Comparison of ENCODE assay signal across 8 cellular contexts in the genomic region with DNA sequence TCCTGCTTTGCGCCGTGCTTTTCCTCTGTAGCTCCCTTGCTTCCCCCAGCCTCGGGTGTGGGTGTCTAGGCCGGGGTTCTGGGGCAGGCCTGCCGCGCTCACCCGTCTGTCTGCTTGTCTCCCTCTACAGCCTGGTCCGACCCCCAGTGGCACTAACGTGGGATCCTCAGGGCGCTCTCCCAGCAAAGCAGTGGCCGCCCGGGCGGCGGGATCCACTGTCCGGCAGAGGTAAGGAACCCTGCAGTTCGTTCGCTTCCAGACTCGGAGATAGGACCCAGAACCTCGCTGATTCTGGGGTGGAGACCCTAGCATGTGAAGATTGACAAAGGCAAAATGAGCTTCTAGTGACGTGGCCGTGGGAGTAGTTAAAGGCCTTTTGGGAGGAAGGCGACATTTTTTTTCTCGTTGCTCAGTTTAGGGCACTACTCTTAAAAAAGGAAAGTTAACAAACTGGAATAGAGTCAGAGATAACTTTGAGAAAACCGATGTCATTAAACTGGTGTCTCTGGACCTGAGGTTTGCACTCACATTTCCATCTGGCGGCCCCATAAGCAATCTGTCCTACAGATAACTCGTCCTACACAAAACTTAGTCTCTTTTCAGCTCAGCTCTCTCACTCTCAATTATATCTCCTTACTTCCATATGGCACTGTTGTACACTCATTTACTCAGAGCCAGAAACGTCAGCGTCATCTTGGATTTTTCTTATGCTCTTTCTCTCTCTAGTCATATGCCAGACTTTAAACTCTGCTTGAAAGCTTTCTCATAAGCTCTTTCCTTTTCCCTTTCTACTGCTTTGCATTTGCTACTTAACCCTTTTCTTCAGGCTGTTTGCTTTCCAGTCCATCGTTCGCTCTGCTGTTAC. TPM values are rescaled to one million over a fixed set of nuclear protein-coding genes. Genes with fewer than 3 reads are reported as not detected.
DNase-seq lines count a peak whose midpoint lies in the region; ATAC-seq lines count a peak whose summit lies in the region.

No MANE protein-coding gene starts in this region.

- peak overlapping the region; percentile 96 for H3K27ac ChIP-seq in skeletal muscle tissue (ENCODE audit: low read depth, low read length)

- H3K4me3 ChIP-seq in skeletal muscle tissue (ENCODE audit: low read length in 3 of 3), result peak overlapping the region; percentile 93 to 97 (median 94)

- H3K27me3 ChIP-seq in skeletal muscle tissue (ENCODE audit: control insufficient read depth in 3 of 3, insufficient read depth in 3 of 3, low read length in 3 of 3), result no peaks in the 10 kb centered on the region

- DNase-seq in NCI-H82 (lab: John Stamatoyannopoulos, UW), result peak; percentile 14
- no peak for DNase-seq in NCI-H82 treated with DMSO at 0.1 percent for 48 hours (lab: John Stamatoyannopoulos, UW; ENCODE audit: unreplicated experiment)
- DNase-seq in activated CD4-positive, alpha-beta memory T cell treated with anti-CD3 and anti-CD28 coated beads, Interleukin-2, amount 10 ng/mL, durations not matched to agents 7 days and 5 days, result no peak
- DNase-seq in left ventricle myocardium superior, result no peak
- DNase-seq in SHP77 treated with DMSO at 0.1 percent for 48 hours (lab: John Stamatoyannopoulos, UW), result no peak
- DNase-seq in OCI-M2 (lab: John Stamatoyannopoulos, UW; ENCODE audit: unreplicated experiment), result no peak

- intact Hi-C loops in left ventricle myocardium superior (cut with micrococcal nuclease), result no loop called here

- H3K27ac Mint-ChIP-seq in activated CD4-positive, alpha-beta memory T cell treated with anti-CD3 and anti-CD28 coated beads, Interleukin-2, amount 10 ng/mL, durations not matched to agents 7 days and 5 days, result peak overlapping the region; percentile 97

- no peaks in the 10 kb centered on the region for H3K27me3 Mint-ChIP-seq in activated CD4-positive, alpha-beta memory T cell treated with anti-CD3 and anti-CD28 coated beads, Interleukin-2, amount 10 ng/mL, durations not matched to agents 7 days and 5 days

- H3K9me3 ChIP-seq in skeletal muscle tissue (ENCODE audit: control insufficient read depth in 3 of 3, low read length in 3 of 3), result no peaks in the 10 kb centered on the region

- ATAC-seq in HG02981 (IDR thresholded peaks at IDR 0.05; ENCODE audit: unreplicated experiment) (peak; percentile 13), left ventricle myocardium superior (peak; percentile 31)

- peaks cover 10 to 19% (median 11%) of the 10 kb centered on the region in 3 donors for H3K36me3 ChIP-seq in skeletal muscle tissue (ENCODE audit: control insufficient read depth in 3 of 3, insufficient read depth in 3 of 3, low read length in 3 of 3)

- no peaks in the 10 kb centered on the region for H3K9me3 Mint-ChIP-seq in activated CD4-positive, alpha-beta memory T cell treated with anti-CD3 and anti-CD28 coated beads, Interleukin-2, amount 10 ng/mL, durations not matched to agents 7 days and 5 days

- peaks cover 35 to 56% (median 51%) of the 10 kb centered on the region in 3 donors for H3K4me1 ChIP-seq in skeletal muscle tissue (ENCODE audit: control insufficient read depth in 3 of 3, insufficient read depth in 3 of 3, low read length in 3 of 3)

- POLR2A ChIA-PET in activated CD4-positive, alpha-beta memory T cell treated with anti-CD3 and anti-CD28 coated beads, Interleukin-2, amount 10 ng/mL, durations not matched to agents 7 days and 5 days (lab: Charles Lee), result interaction anchor here (0.6 to 3.0 kb wide), 23 partner anchors 10 to 1239 kb away, joined by 3 to 47 read pairs (median 5); a partner anchor contains a TSS

- H3K36me3 Mint-ChIP-seq in activated CD4-positive, alpha-beta memory T cell treated with anti-CD3 and anti-CD28 coated beads, Interleukin-2, amount 10 ng/mL, durations not matched to agents 7 days and 5 days (ENCODE audit: low read depth), result peaks cover 58% of the 10 kb centered on the region

- CTCF ChIA-PET in activated CD4-positive, alpha-beta memory T cell treated with anti-CD3 and anti-CD28 coated beads, Interleukin-2, amount 10 ng/mL, durations not matched to agents 7 days and 5 days (lab: Charles Lee), result interaction anchor here (0.7 to 6.2 kb wide), 10 partner anchors 9 to 786 kb away, joined by 3 to 51 read pairs (median 4); no protein-coding TSS in a partner anchor

- peak overlapping the region; percentile 97 to 100 (median 99) for H3K9ac ChIP-seq in skeletal muscle tissue (ENCODE audit: low read depth in 1 of 3, low read length in 3 of 3)

- H3K4me3 Mint-ChIP-seq in activated CD4-positive, alpha-beta memory T cell treated with anti-CD3 and anti-CD28 coated beads, Interleukin-2, amount 10 ng/mL, durations not matched to agents 7 days and 5 days, result peak overlapping the region; percentile 98

- peaks cover 62% of the 10 kb centered on the region for H3K4me1 Mint-ChIP-seq in activated CD4-positive, alpha-beta memory T cell treated with anti-CD3 and anti-CD28 coated beads, Interleukin-2, amount 10 ng/mL, durations not matched to agents 7 days and 5 days

RNA-seq across cellular contexts. Expression of a gene that starts 0.6 kb away (rescaled TPM):
- 100 to 1,000 TPM; 148 to 165 TPM for total RNA-seq in activated CD4-positive, alpha-beta memory T cell treated with anti-CD3 and anti-CD28 coated beads, Interleukin-2, amount 10 ng/mL, durations not matched to agents 7 days and 5 days
- total RNA-seq in left ventricle myocardium superior (46.7 TPM), skeletal muscle tissue (41.2 TPM)

RNA-seq across cellular contexts. Expression of a gene that starts 0.9 kb away (rescaled TPM):
- total RNA-seq in activated CD4-positive, alpha-beta memory T cell treated with anti-CD3 and anti-CD28 coated beads, Interleukin-2, amount 10 ng/mL, durations not matched to agents 7 days and 5 days, result 10 to 100 TPM; 30.0 to 31.9 TPM
- total RNA-seq in left ventricle myocardium superior, result 15.0 TPM
- total RNA-seq in skeletal muscle tissue, result 39.7 TPM
